ENCODE assay signal across 21 cellular contexts in genomic region chr4:103150677-103151076, GRCh38. TPM values are rescaled to one million over a fixed set of nuclear protein-coding genes. Genes with fewer than 3 reads are reported as not detected.
DNase-seq lines count a peak whose midpoint lies in the region; FAIRE-seq and TF ChIP-seq lines count a peak whose summit lies in the region.
"Had no signal": no experiment of that assay in that cellular context is flagged by ENCODE, and none has a peak within 500 bp of the region (broad histone marks: within the 10 kb centered on the region; RNA-seq: fewer than 3 reads in every experiment).

No MANE protein-coding gene starts in this region.

- no peaks in the 10 kb centered on the region for H3K27me3 ChIP-seq in SJSA1 (replicated peaks)
- H3K27me3 ChIP-seq: tibial artery had no signal

- TF ChIP-seq POLR2A in H54 (IDR thresholded peaks at IDR 0.05; ENCODE audit: low read depth, low read length) = no peak

- no peaks in the 10 kb centered on the region for H3K9me3 ChIP-seq in SJSA1 (replicated peaks)

- H3K9me3 Mint-ChIP-seq in progenitor cell of endocrine pancreas (ENCODE audit: low read depth) = no peaks in the 10 kb centered on the region

- peaks cover 94% of the 10 kb centered on the region for H3K36me3 ChIP-seq in SJSA1
- H3K36me3 ChIP-seq: tibial artery had no signal

- no peaks in the 10 kb centered on the region for H3K4me1 Mint-ChIP-seq in progenitor cell of endocrine pancreas (ENCODE audit: low read depth)

- H3K27ac ChIP-seq in SJSA1 = peak overlapping the region; percentile 61
- H3K27ac ChIP-seq: KMS-11, tibial artery, WERI-Rb-1 had no signal

- H3K36me3 Mint-ChIP-seq in progenitor cell of endocrine pancreas (ENCODE audit: insufficient read depth) = peaks cover 11% of the 10 kb centered on the region

- TF ChIP-seq CTCF in fibroblast of mammary gland (conservative IDR thresholded peaks at IDR 0.05; ENCODE audit: control insufficient read depth, insufficient read depth, low read depth, low read length) (no peak), progenitor cell of endocrine pancreas (IDR thresholded peaks at IDR 0.05; ENCODE audit: unreplicated experiment) (no peak)

- peak; percentile 32 for DNase-seq in A172 (ENCODE audit: low spot score)
- no peak for DNase-seq in H54 (ENCODE audit: insufficient read length, low spot score)
- DNase-seq in SJSA1 (ENCODE audit: low read depth in 1 of 2, low spot score in 2 of 2) = peak; percentile 44 to 46
- DNase-seq in fibroblast of mammary gland (ENCODE audit: low read depth) = peak; percentile 62
- DNase-seq in NCI-H1048 (lab: John Stamatoyannopoulos, UW) = no peak
- DNase-seq in progenitor cell of endocrine pancreas (ENCODE audit: low spot score, unreplicated experiment) = no peak
- DNase-seq in KG1 (lab: John Stamatoyannopoulos, UW) = no peak
- no peak for DNase-seq in DMS153 treated with DMSO at 0.1 percent for 48 hours (lab: John Stamatoyannopoulos, UW; ENCODE audit: unreplicated experiment)
- DNase-seq: activated CD8-positive, alpha-beta T cell treated with anti-CD3 and anti-CD28 coated beads, Interleukin-2, amount 10 ng/mL, durations not matched to agents 7 days and 5 days; amygdala; erythroblast; kidney glomerular epithelial cell; midbrain; NCI-H146; NCI-H510A; stimulated activated CD4-positive, alpha-beta T cell treated with anti-CD3 and anti-CD28 coated beads, Interleukin-4, amount 100 ng/mL, for 4 hours; tibial artery; WERI-Rb-1 had no signal

- no peak overlapping the region for H3K4me3 ChIP-seq in SJSA1
- no peak overlapping the region for H3K4me3 ChIP-seq in fibroblast of mammary gland (ENCODE audit: control insufficient read depth, low read depth, low read length)
- H3K4me3 ChIP-seq: tibial artery had no signal

- H3K27me3 Mint-ChIP-seq in progenitor cell of endocrine pancreas = no peaks in the 10 kb centered on the region

- no peak overlapping the region for H3K27ac Mint-ChIP-seq in progenitor cell of endocrine pancreas
- H3K27ac Mint-ChIP-seq: activated CD8-positive, alpha-beta T cell treated with anti-CD3 and anti-CD28 coated beads, Interleukin-2, amount 10 ng/mL, durations not matched to agents 7 days and 5 days had no signal

- FAIRE-seq in H54 (lab: Jason Lieb, UNC) = peak; percentile 58
- FAIRE-seq: colon, G401.6 had no signal

- peaks cover 18% of the 10 kb centered on the region for H3K4me1 ChIP-seq in SJSA1 (replicated peaks)
- H3K4me1 ChIP-seq: tibial artery had no signal

- H3K4me3 Mint-ChIP-seq in progenitor cell of endocrine pancreas (ENCODE audit: low read depth) = no peak overlapping the region
- H3K4me3 Mint-ChIP-seq: activated CD8-positive, alpha-beta T cell treated with anti-CD3 and anti-CD28 coated beads, Interleukin-2, amount 10 ng/mL, durations not matched to agents 7 days and 5 days had no signal

RNA-seq across cellular contexts. Expression of gene CENPE, which starts 47.5 kb away (rescaled TPM):
- total RNA-seq in A172 (2014; rRNA removed; shearing (Covaris generic)) = 18.4 and 36.2 TPM in 2 replicates
- total RNA-seq in SJSA1 (2014; rRNA removed; shearing (Covaris generic)) = 39.8 and 46.6 TPM in 2 replicates
- 16.5 and 17.0 TPM in 2 replicates for total RNA-seq in progenitor cell of endocrine pancreas

RNA-seq across cellular contexts. Expression of gene BDH2, which starts 51.0 kb away (rescaled TPM):
- 38.9 and 55.9 TPM in 2 replicates for total RNA-seq in A172 (2014; rRNA removed; shearing (Covaris generic))
- total RNA-seq in SJSA1 (2014; rRNA removed; shearing (Covaris generic)) = 20.5 and 36.8 TPM in 2 replicates
- total RNA-seq in progenitor cell of endocrine pancreas = 89.9 and 96.3 TPM in 2 replicates

Comparison
In these comparisons a context has a peak if more than half of its experiments do, and no peak if none do; other contexts are left out.
1. DNase-seq: peak in A172 (single experiment), SJSA1 (2 of 2) and fibroblast of mammary gland (single experiment); none in H54 (single experiment), NCI-H1048 (single experiment), progenitor cell of endocrine pancreas (single experiment), KG1 (single experiment) and DMS153 treated with DMSO at 0.1 percent for 48 hours (single experiment).